29 cellular contexts compared by ENCODE assay signal in genomic region chr4:188346171-188346809, GRCh38.
"Had no signal": no experiment of that assay in that cellular context is flagged by ENCODE, and none has a peak within 500 bp of the region (broad histone marks: within the 10 kb centered on the region; RNA-seq: fewer than 3 reads in every experiment).

No MANE protein-coding gene starts in this region.

- H3K27me3 ChIP-seq: left lung, neural progenitor cell, neutrophil, ovary, sigmoid colon, spleen, suprapubic skin, tibial artery, upper lobe of right lung had no signal

- H2AFZ ChIP-seq: neural progenitor cell had no signal

- H3K9ac ChIP-seq: neural progenitor cell had no signal

- H3K4me1 ChIP-seq: left lung, lower lobe of right lung, neural progenitor cell, prostate gland, sigmoid colon, spleen, suprapubic skin, upper lobe of right lung had no signal

- H3K4me3 ChIP-seq: left lung, lower lobe of right lung, neural progenitor cell, ovary, prostate gland, sigmoid colon, spleen, suprapubic skin, thoracic aorta, tibial artery, upper lobe of right lung had no signal

- H3K9me3 ChIP-seq: left lung, lower lobe of right lung, neutrophil, ovary, prostate gland, sigmoid colon, suprapubic skin, thoracic aorta, tibial artery, upper lobe of right lung had no signal

- ATAC-seq: left colon; left lung; lower lobe of right lung; naive thymus-derived CD8-positive, alpha-beta T cell; right cardiac atrium; stimulated activated effector memory CD8-positive, alpha-beta T cell treated with anti-CD3 and anti-CD28 coated beads, Interleukin-12 subunit alpha, Interleukin-12 subunit beta, amount 100 ng/mL, for 72 hours; upper lobe of right lung had no signal

- H3K27ac ChIP-seq: left lung, lower lobe of right lung, neural progenitor cell, neutrophil, ovary, prostate gland, sigmoid colon, spleen, suprapubic skin, thoracic aorta, tibial artery, upper lobe of right lung had no signal

- H3K4me2 ChIP-seq: neural progenitor cell had no signal

- H3K36me3 ChIP-seq: left lung, lower lobe of right lung, neural progenitor cell, neutrophil, ovary, prostate gland, sigmoid colon, spleen, suprapubic skin, thoracic aorta, tibial artery, upper lobe of right lung had no signal

- DNase-seq: hippocampal formation; immature natural killer cell; kidney; left colon; left lung; lower lobe of right lung; mammary epithelial cell; mesenchymal stem cell; naive thymus-derived CD8-positive, alpha-beta T cell; occipital lobe; ovary; retina; right cardiac atrium; sigmoid colon; small intestine; spleen; stimulated activated CD4-positive, alpha-beta T cell treated with anti-CD3 and anti-CD28 coated beads, Interleukin-4, amount 100 ng/mL, for 24 hours; stimulated activated naive CD4-positive, alpha-beta T cell; tibial artery; trophoblast cell; upper lobe of right lung had no signal

- FAIRE-seq: islet of Langerhans, kidney, small intestine, urothelium cell line had no signal
